Comparison of ENCODE assay signal across 8 cellular contexts in the genomic region with DNA sequence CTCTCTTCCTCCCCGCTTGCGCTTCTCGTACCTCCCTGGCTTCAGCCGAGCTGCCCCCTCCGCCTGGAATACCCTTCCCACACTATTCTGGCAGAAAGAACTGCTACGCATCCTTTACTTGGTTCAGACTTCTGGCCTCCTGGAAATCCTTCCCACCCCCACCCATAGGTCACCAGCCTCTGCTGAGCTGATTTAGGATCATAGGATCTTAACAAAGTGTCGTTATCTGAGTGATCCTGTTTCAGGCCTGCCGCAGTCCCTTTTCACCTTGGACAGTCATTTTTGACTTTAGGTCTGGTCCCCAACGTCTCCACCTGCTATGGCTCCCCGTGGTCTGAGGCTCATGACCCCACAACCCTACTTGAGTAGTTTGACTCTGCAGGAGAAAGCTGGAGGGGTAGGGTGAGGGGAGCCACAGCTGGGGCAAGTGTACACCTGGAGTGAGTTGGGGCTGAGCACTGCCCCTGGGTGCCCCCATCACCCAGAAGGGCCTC. TPM values are rescaled to one million over a fixed set of nuclear protein-coding genes. Genes with fewer than 3 reads are reported as not detected.
A peak's percentile ranks its signal among the peaks of the same experiment; 100 is the strongest.
DNase-seq lines count a peak whose midpoint lies in the region; ATAC-seq and TF ChIP-seq lines count a peak whose summit lies in the region.

No MANE protein-coding gene starts in this region.

- no peak for TF ChIP-seq CTCF in SK-N-SH (IDR thresholded peaks at IDR 0.05)

- no peak for TF ChIP-seq RAD21 in SK-N-SH (IDR thresholded peaks at IDR 0.05; ENCODE audit: low read length)

- peaks cover 5% of the 10 kb centered on the region for H3F3A ChIP-seq in SK-N-SH (replicated peaks; ENCODE audit: insufficient read depth)

- 55% methylated on average over 10 of the region's 10 CpGs for WGBS in SK-N-SH (ENCODE audit: low lambda C conversion rate)

- CTCF ChIA-PET in SK-N-SH (lab: Yijun Ruan, JAX), result interaction anchor here (0.6 to 4.6 kb wide), 9 partner anchors 11 to 50 kb away, joined by 3 to 31 read pairs (median 7); partner anchors contain the start of genes EGR1 and ETF1

- H4K20me1 ChIP-seq in SK-N-SH (ENCODE audit: insufficient read depth), result no peaks in the 10 kb centered on the region

- no peaks in the 10 kb centered on the region for H3K79me2 ChIP-seq in SK-N-SH (ENCODE audit: insufficient read depth)

- H3K27ac ChIP-seq in SK-N-SH (ENCODE audit: low read depth in 2 of 2, low read length in 1 of 2) (peak overlapping the region; percentile 25 to 85; a peak in 3 of 4 replicates), subcutaneous abdominal adipose tissue (ENCODE audit: low read depth, low read length) (no peak overlapping the region)

- H3K36me3 ChIP-seq in SK-N-SH (replicated peaks in 1 of 2; ENCODE audit: control insufficient read depth in 1 of 2, insufficient read depth in 2 of 2, low read length in 1 of 2) (no peaks in the 10 kb centered on the region), subcutaneous abdominal adipose tissue (ENCODE audit: control insufficient read depth in 5 of 5, insufficient read depth in 5 of 5, low read length in 5 of 5) (no peaks in the 10 kb centered on the region)

- DNase-seq in SK-N-SH, result no peak
- DNase-seq in left lobe of liver (ENCODE audit: low spot score), result no peak
- no peak for DNase-seq in DMS114 treated with DMSO at 0.1 percent for 48 hours (lab: John Stamatoyannopoulos, UW; ENCODE audit: unreplicated experiment)
- DNase-seq in NCI-H2227 (lab: John Stamatoyannopoulos, UW; ENCODE audit: unreplicated experiment), result no peak

- no peaks in the 10 kb centered on the region for H3K9me3 ChIP-seq in SK-N-SH
- no peaks in the 10 kb centered on the region for H3K9me3 ChIP-seq in subcutaneous abdominal adipose tissue (ENCODE audit: control insufficient read depth in 5 of 5, low read length in 5 of 5)

- no peak for ATAC-seq in SK-N-SH treated with all-trans-retinoic acid at 6 μM for 48 hours
- peak; percentile 22 for ATAC-seq in left lobe of liver
- no peak for ATAC-seq in GM18909 (IDR thresholded peaks at IDR 0.05; ENCODE audit: poor library complexity, unreplicated experiment)

- H3K9me3 Mint-ChIP-seq in activated naive CD8-positive, alpha-beta T cell (ENCODE audit: low read depth), result no peaks in the 10 kb centered on the region

- H3K4me1 ChIP-seq in SK-N-SH (ENCODE audit: control insufficient read depth in 1 of 2, insufficient read depth in 2 of 2, low read depth in 1 of 2, low read length in 1 of 2) (peaks cover 6 to 37% of the 10 kb centered on the region in 2 experiments; a peak in 2 of 4 replicates), subcutaneous abdominal adipose tissue (ENCODE audit: control insufficient read depth in 5 of 5, insufficient read depth in 5 of 5, low read length in 5 of 5) (peaks cover 4 to 30% (median 19%) of the 10 kb centered on the region in 5 donors)

- peak overlapping the region; percentile 47 to 61 for H3K4me3 ChIP-seq in SK-N-SH (ENCODE audit: low read depth in 2 of 2, low read length in 1 of 2)
- peak overlapping the region; percentile 56 to 71 (median 64) for H3K4me3 ChIP-seq in subcutaneous abdominal adipose tissue (ENCODE audit: low read depth in 1 of 5, low read length in 5 of 5)

- H3K4me1 Mint-ChIP-seq in activated naive CD8-positive, alpha-beta T cell (ENCODE audit: low read depth), result peaks cover 13% of the 10 kb centered on the region

- H2AFZ ChIP-seq in SK-N-SH (ENCODE audit: low read depth), result peak overlapping the region; percentile 86; the same call in 1 of the 2 replicates

- H3K4me2 ChIP-seq in SK-N-SH, result peak overlapping the region; percentile 93

- H3K9ac ChIP-seq in SK-N-SH (peak overlapping the region; percentile 66), subcutaneous abdominal adipose tissue (ENCODE audit: low read length in 5 of 5) (peak overlapping the region in 4 of 5 donors; percentile 59 to 77 (median 68))

- H3K36me3 Mint-ChIP-seq in activated naive CD8-positive, alpha-beta T cell, result no peaks in the 10 kb centered on the region

- POLR2A ChIA-PET in SK-N-SH (lab: Yijun Ruan, JAX), result interaction anchor here (0.6 to 2.4 kb wide), 4 partner anchors 11 to 51 kb away, joined by 3 to 22 read pairs (median 4); partner anchors contain the start of genes EGR1 and ETF1

- H3K27me3 ChIP-seq in SK-N-SH (ENCODE audit: insufficient read depth), result no peaks in the 10 kb centered on the region
- H3K27me3 ChIP-seq in subcutaneous abdominal adipose tissue (ENCODE audit: control insufficient read depth in 5 of 5, insufficient read depth in 4 of 5, low read length in 5 of 5), result peaks cover 11 to 21% (median 17%) of the 10 kb centered on the region in 5 donors

- H3K27me3 Mint-ChIP-seq in activated naive CD8-positive, alpha-beta T cell, result peaks cover 3% of the 10 kb centered on the region

- no peak for TF ChIP-seq EP300 in SK-N-SH (IDR thresholded peaks at IDR 0.05; ENCODE audit: borderline replicate concordance in 1 of 2, low read depth in 1 of 2, low read length in 1 of 2)

- peak overlapping the region; percentile 94 for H3K4me3 Mint-ChIP-seq in activated naive CD8-positive, alpha-beta T cell

- no peaks in the 10 kb centered on the region for H3K9me2 ChIP-seq in SK-N-SH

- H3K27ac Mint-ChIP-seq in activated naive CD8-positive, alpha-beta T cell, result peak overlapping the region; percentile 66

TF ChIP-seq in SK-N-SH, 30 proteins besides CTCF, POLR2A, EP300 and RAD21:
- no peak for TF ChIP-seq CHD2 (IDR thresholded peaks at IDR 0.05; ENCODE audit: low read length, partially characterized antibody)
- TF ChIP-seq RCOR1 (IDR thresholded peaks at IDR 0.05; ENCODE audit: low read length), result no peak
- TF ChIP-seq RFX5 (IDR thresholded peaks at IDR 0.05; ENCODE audit: low read length), result no peak
- TF ChIP-seq MEF2A (IDR thresholded peaks at IDR 0.05; ENCODE audit: borderline replicate concordance, low read depth), result no peak
- no peak for TF ChIP-seq ELF1 (IDR thresholded peaks at IDR 0.05)
- no peak for TF ChIP-seq RXRA (IDR thresholded peaks at IDR 0.05; ENCODE audit: borderline replicate concordance, low read depth)

TF ChIP-seq in SK-N-SH treated with all-trans-retinoic acid at 6 μM for 48 hours, 23 proteins besides CTCF, POLR2A, EP300 and RAD21 (continues in another document):
- TF ChIP-seq ZNF565 (CRISPR knock-in tag; conservative IDR thresholded peaks at IDR 0.05; ENCODE audit: low read depth), result no peak
- TF ChIP-seq TOX (CRISPR knock-in tag; IDR thresholded peaks at IDR 0.05; ENCODE audit: borderline replicate concordance), result no peak
- TF ChIP-seq ISL1 (CRISPR knock-in tag; IDR thresholded peaks at IDR 0.05), result no peak
- TF ChIP-seq CSDC2 (CRISPR knock-in tag; IDR thresholded peaks at IDR 0.05), result no peak
- TF ChIP-seq GLIS3 (CRISPR knock-in tag; IDR thresholded peaks at IDR 0.05), result no peak
- TF ChIP-seq ZNF70 (CRISPR knock-in tag; IDR thresholded peaks at IDR 0.05), result no peak
- no peak for TF ChIP-seq ZNF8 (CRISPR knock-in tag; IDR thresholded peaks at IDR 0.05)
- no peak for TF ChIP-seq PPARA (CRISPR knock-in tag; IDR thresholded peaks at IDR 0.05; ENCODE audit: borderline replicate concordance)
- no peak for TF ChIP-seq ZC3H10 (CRISPR knock-in tag; IDR thresholded peaks at IDR 0.05)
- TF ChIP-seq ZFP3 (CRISPR knock-in tag; IDR thresholded peaks at IDR 0.05), result no peak
- TF ChIP-seq, protein P1, sequence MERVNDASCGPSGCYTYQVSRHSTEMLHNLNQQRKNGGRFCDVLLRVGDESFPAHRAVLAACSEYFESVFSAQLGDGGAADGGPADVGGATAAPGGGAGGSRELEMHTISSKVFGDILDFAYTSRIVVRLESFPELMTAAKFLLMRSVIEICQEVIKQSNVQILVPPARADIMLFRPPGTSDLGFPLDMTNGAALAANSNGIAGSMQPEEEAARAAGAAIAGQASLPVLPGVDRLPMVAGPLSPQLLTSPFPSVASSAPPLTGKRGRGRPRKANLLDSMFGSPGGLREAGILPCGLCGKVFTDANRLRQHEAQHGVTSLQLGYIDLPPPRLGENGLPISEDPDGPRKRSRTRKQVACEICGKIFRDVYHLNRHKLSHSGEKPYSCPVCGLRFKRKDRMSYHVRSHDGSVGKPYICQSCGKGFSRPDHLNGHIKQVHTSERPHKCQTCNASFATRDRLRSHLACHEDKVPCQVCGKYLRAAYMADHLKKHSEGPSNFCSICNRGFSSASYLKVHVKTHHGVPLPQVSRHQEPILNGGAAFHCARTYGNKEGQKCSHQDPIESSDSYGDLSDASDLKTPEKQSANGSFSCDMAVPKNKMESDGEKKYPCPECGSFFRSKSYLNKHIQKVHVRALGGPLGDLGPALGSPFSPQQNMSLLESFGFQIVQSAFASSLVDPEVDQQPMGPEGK (CRISPR knock-in tag; IDR thresholded peaks at IDR 0.05; ENCODE audit: borderline replicate concordance), result no peak

RNA-seq across cellular contexts. Expression of gene EGR1, which starts 27.3 kb away (rescaled TPM):
- 28.4 and 48.0 TPM in 2 replicates for polyA plus RNA-seq in SK-N-SH (2012; rRNA removed)
- polyA plus RNA-seq in SK-N-SH (2012; cell fraction: cytosol; rRNA removed), result 28.1 and 41.7 TPM in 2 replicates
- polyA plus RNA-seq in SK-N-SH (2012; cell fraction: nucleus; rRNA removed), result 81.7 and 86.6 TPM in 2 replicates
- total RNA-seq in left lobe of liver, result 12.1 TPM

RNA-seq across cellular contexts. Expression of gene ETF1, which starts 50.4 kb away (rescaled TPM):
- polyA plus RNA-seq in SK-N-SH (2012; rRNA removed), result 36.7 and 48.7 TPM in 2 replicates
- polyA plus RNA-seq in SK-N-SH (2012; cell fraction: cytosol; rRNA removed), result 55.9 and 60.2 TPM in 2 replicates
- 20.1 and 39.9 TPM in 2 replicates for polyA plus RNA-seq in SK-N-SH (2012; cell fraction: nucleus; rRNA removed)
- total RNA-seq in left lobe of liver, result 28.1 TPM

RNA-seq across cellular contexts. Expression of gene REEP2, which starts 53.7 kb away (rescaled TPM):
- 25.4 and 31.2 TPM in 2 replicates for polyA plus RNA-seq in SK-N-SH (2012; rRNA removed)
- 22.8 and 24.0 TPM in 2 replicates for polyA plus RNA-seq in SK-N-SH (2012; cell fraction: cytosol; rRNA removed)
- polyA plus RNA-seq in SK-N-SH (2012; cell fraction: nucleus; rRNA removed), result 63.3 and 71.6 TPM in 2 replicates
- not detected for total RNA-seq in left lobe of liver
